ENCODE assay signal across 19 cellular contexts in the genomic region with DNA sequence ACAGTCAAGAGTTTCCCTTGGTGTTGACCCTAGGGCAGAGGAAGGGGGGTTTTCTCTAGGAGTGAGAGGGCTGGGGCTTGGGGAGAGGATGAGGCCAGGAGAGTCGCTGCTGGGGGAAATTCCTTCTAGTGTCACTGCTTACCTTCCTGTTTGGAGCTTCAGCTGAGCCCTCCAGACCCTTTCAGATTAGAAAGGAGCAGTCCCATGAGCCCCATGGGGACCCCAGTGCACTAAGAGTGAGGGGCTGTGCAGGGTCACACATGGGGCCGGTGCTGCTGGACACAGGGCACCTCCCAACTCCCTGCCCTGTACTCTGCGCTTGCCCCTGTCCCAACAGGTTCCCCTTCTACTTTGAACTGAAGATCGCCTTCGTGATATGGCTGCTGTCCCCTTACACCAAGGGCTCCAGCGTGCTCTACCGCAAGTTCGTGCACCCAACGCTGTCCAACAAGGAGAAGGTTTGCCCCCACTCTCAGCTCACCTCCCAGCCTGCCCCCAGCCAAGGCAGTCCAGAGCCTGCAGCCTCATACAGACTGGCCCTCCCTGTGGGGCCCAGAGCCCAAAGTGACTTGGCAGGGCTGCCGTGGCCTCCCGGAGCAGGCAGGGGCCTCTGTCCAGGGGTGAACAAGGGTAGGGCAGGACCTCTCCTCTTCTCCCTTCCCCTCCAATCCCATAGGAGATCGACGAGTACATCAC. TPM values are rescaled to one million over a fixed set of nuclear protein-coding genes. Genes with fewer than 3 reads are reported as not detected.
DNase-seq lines count a peak whose midpoint lies in the region; ATAC-seq, FAIRE-seq and TF ChIP-seq lines count a peak whose summit lies in the region.
"Had no signal": no experiment of that assay in that cellular context is flagged by ENCODE, and none has a peak within 500 bp of the region (broad histone marks: within the 10 kb centered on the region; RNA-seq: fewer than 3 reads in every experiment).

No MANE protein-coding gene starts in this region.

- H3K79me2 ChIP-seq in HepG2 (ENCODE audit: insufficient read depth, low read length) = no peaks in the 10 kb centered on the region

- no peaks in the 10 kb centered on the region for H3K36me3 Mint-ChIP-seq in chondrocyte (ENCODE audit: low read depth)
- H3K36me3 Mint-ChIP-seq in neural crest cell (ENCODE audit: low read depth) = no peaks in the 10 kb centered on the region
- no peaks in the 10 kb centered on the region for H3K36me3 Mint-ChIP-seq in T-helper 2 cell treated with Interferon-gamma antibody and Interleukin-4, amounts not matched to agents 5 μg/mL and 100 μg/mL, for 36 hours (ENCODE audit: low read depth)
- H3K36me3 Mint-ChIP-seq: CD8-positive, alpha-beta memory T cell had no signal

- no peak overlapping the region for H2AFZ ChIP-seq in HepG2 (ENCODE audit: low read length)
- H2AFZ ChIP-seq: GM23248 had no signal

- no TSS peak for BruUV-seq in HepG2 (replicated peaks; lab: Mats Ljungman, UMichigan)

- H3K4me1 ChIP-seq in HepG2 (ENCODE audit: insufficient read depth, low read length) (peaks cover 61% of the 10 kb centered on the region), right lobe of liver (peaks cover 0 to 6% (median 0%) of the 10 kb centered on the region in 4 donors), upper lobe of right lung (peaks cover 3% of the 10 kb centered on the region)

- TF ChIP-seq CTCF in HepG2 (CRISPR knock-in tag; IDR thresholded peaks at IDR 0.05) (no peak), right lobe of liver (IDR thresholded peaks at IDR 0.05) (no peak), chondrocyte (IDR thresholded peaks at IDR 0.05) (no peak), neural crest cell (conservative IDR thresholded peaks at IDR 0.05) (no peak), upper lobe of right lung (IDR thresholded peaks at IDR 0.05) (no peak)

- H3K27ac ChIP-seq in HepG2 (ENCODE audit: extremely low read length, insufficient read depth, low read length) = no peak overlapping the region
- H3K27ac ChIP-seq in right lobe of liver = no peak overlapping the region
- no peak overlapping the region for H3K27ac ChIP-seq in upper lobe of right lung
- H3K27ac ChIP-seq: BLaER1, GM23248 had no signal

- CTCF ChIA-PET in HepG2 (lab: Yijun Ruan, JAX; ENCODE audit: low intra/inter-chr PET ratio, low total read pairs) = no interaction called here

- H4K20me1 ChIP-seq in HepG2 (ENCODE audit: insufficient read depth, low read length) = no peaks in the 10 kb centered on the region
- H4K20me1 ChIP-seq: BLaER1 had no signal

- TF ChIP-seq POLR2A in HepG2 (IDR thresholded peaks at IDR 0.05; ENCODE audit: insufficient read depth in 1 of 2, low read depth in 2 of 2, low read length in 2 of 2) = no peak
- TF ChIP-seq POLR2A in right lobe of liver (IDR thresholded peaks at IDR 0.05) = no peak

- H3K27me3 Mint-ChIP-seq in chondrocyte (ENCODE audit: low read depth) (no peaks in the 10 kb centered on the region), neural crest cell (ENCODE audit: low read depth) (no peaks in the 10 kb centered on the region)
- H3K27me3 Mint-ChIP-seq in T-helper 2 cell treated with Interferon-gamma antibody and Interleukin-4, amounts not matched to agents 5 μg/mL and 100 μg/mL, for 36 hours (ENCODE audit: low read depth) = no peaks in the 10 kb centered on the region

- ATAC-seq in HepG2 (peak; percentile 3), right lobe of liver (no peak), upper lobe of right lung (no peak)

- H3K36me3 ChIP-seq in HepG2 (replicated peaks in 1 of 2; ENCODE audit: control insufficient read depth in 1 of 2, insufficient read depth in 2 of 2, low read length in 2 of 2) (no peaks in the 10 kb centered on the region), right lobe of liver (no peaks in the 10 kb centered on the region), upper lobe of right lung (no peaks in the 10 kb centered on the region)
- H3K36me3 ChIP-seq: BLaER1 had no signal

- intact Hi-C loops in HepG2 (cut with micrococcal nuclease; ENCODE audit: unreplicated experiment) = no loop called here
- intact Hi-C loops in right lobe of liver (cut with DNase I) = loop anchor here in 1 of 2 donors (10.0 kb wide), 1 partner anchor 111 kb away; no protein-coding TSS in a partner anchor
- intact Hi-C loops in upper lobe of right lung (cut with DNase I) = no loop called here

- FAIRE-seq in HepG2 (lab: Jason Lieb, UNC) = no peak
- FAIRE-seq: GM12892, GM19239 had no signal

- POLR2A ChIA-PET in HepG2 (lab: Yijun Ruan, JAX) = interaction anchor here (2.4 kb wide), 1 partner anchor 21 kb away, joined by 9 read pairs; a partner anchor contains a TSS

- in situ Hi-C loops in HepG2 (cut with HindIII; ENCODE audit: extremely low pct_ligation_motif_present, low pct_unique_long_range_greater_than_20kb) = loop anchor here (10.0 kb wide), 1 partner anchor 61 kb away; no protein-coding TSS in a partner anchor

- DNase-seq in HepG2 (ENCODE audit: low spot score) (no peak), right lobe of liver (no peak), chondrocyte (ENCODE audit: low spot score) (peak; percentile 66), neural crest cell (ENCODE audit: low read depth, low spot score) (no peak), upper lobe of right lung (peak; percentile 54), GM19240 (ENCODE audit: insufficient read length, low spot score) (no peak), NAMALWA (ENCODE audit: low spot score) (no peak)
- no peak for DNase-seq in T-helper 2 cell treated with Interferon-gamma antibody and Interleukin-4, amounts not matched to agents 5 μg/mL and 100 μg/mL, for 36 hours (ENCODE audit: low spot score)
- DNase-seq: 8988T; AML-193; CD8-positive, alpha-beta memory T cell; DND-41; GDM1; GM23248; H9 had no signal

- H3K27ac Mint-ChIP-seq in chondrocyte (ENCODE audit: unreplicated experiment) = no peak overlapping the region
- peak overlapping the region; percentile 84 for H3K27ac Mint-ChIP-seq in neural crest cell (ENCODE audit: unreplicated experiment)
- H3K27ac Mint-ChIP-seq in T-helper 2 cell treated with Interferon-gamma antibody and Interleukin-4, amounts not matched to agents 5 μg/mL and 100 μg/mL, for 36 hours = no peak overlapping the region
- H3K27ac Mint-ChIP-seq: H9 had no signal

- H3K9ac ChIP-seq in HepG2 (ENCODE audit: insufficient read depth, low read depth, low read length) = no peak overlapping the region
- H3K9ac ChIP-seq: BLaER1, GM23248 had no signal

- H3K9me3 ChIP-seq in HepG2 (ENCODE audit: low read length) (no peaks in the 10 kb centered on the region), right lobe of liver (no peaks in the 10 kb centered on the region), upper lobe of right lung (no peaks in the 10 kb centered on the region)
- H3K9me3 ChIP-seq: BLaER1, Caco-2 had no signal

- H3K4me3 ChIP-seq in HepG2 (replicated peaks in 1 of 3; ENCODE audit: insufficient read depth in 1 of 3, low read depth in 2 of 3, low read length in 3 of 3) (peak overlapping the region in 1 of 3 experiments; percentile 51; a peak in 2 of 6 replicates), right lobe of liver (no peak overlapping the region), upper lobe of right lung (no peak overlapping the region)
- H3K4me3 ChIP-seq: BLaER1, GM23248 had no signal

- H3K4me1 Mint-ChIP-seq in chondrocyte (ENCODE audit: low read depth) (peaks cover 20% of the 10 kb centered on the region), neural crest cell (peaks cover 29% of the 10 kb centered on the region)
- H3K4me1 Mint-ChIP-seq in T-helper 2 cell treated with Interferon-gamma antibody and Interleukin-4, amounts not matched to agents 5 μg/mL and 100 μg/mL, for 36 hours (ENCODE audit: low read depth) = peaks cover 3% of the 10 kb centered on the region

- peak overlapping the region; percentile 65 for H3K4me2 ChIP-seq in HepG2 (ENCODE audit: low read depth, low read length)
- H3K4me2 ChIP-seq: BLaER1 had no signal

- H3K9me3 Mint-ChIP-seq in chondrocyte (ENCODE audit: low read depth) = no peaks in the 10 kb centered on the region
- H3K9me3 Mint-ChIP-seq in neural crest cell = no peaks in the 10 kb centered on the region
- no peaks in the 10 kb centered on the region for H3K9me3 Mint-ChIP-seq in T-helper 2 cell treated with Interferon-gamma antibody and Interleukin-4, amounts not matched to agents 5 μg/mL and 100 μg/mL, for 36 hours
- H3K9me3 Mint-ChIP-seq: H9 had no signal

- WGBS in HepG2 (ENCODE audit: low lambda C conversion rate) = 66% methylated on average over 7 of the region's 13 CpGs
- WGBS in right lobe of liver (ENCODE audit: insufficient coverage, low coverage, low lambda C conversion rate, missing lambda C conversion rate) = 93% methylated on average over 3 of the region's 13 CpGs

- no peak for TF ChIP-seq RAD21 in HepG2 (CRISPR knock-in tag; IDR thresholded peaks at IDR 0.05)

- TF ChIP-seq EP300 in HepG2 (IDR thresholded peaks at IDR 0.05; ENCODE audit: low read depth in 2 of 2, low read length in 2 of 2) (no peak), HepG2 (CRISPR knock-in tag; IDR thresholded peaks at IDR 0.05; ENCODE audit: borderline replicate concordance) (no peak)

- H3K4me3 Mint-ChIP-seq in chondrocyte (ENCODE audit: unreplicated experiment) (no peak overlapping the region), neural crest cell (no peak overlapping the region)
- no peak overlapping the region for H3K4me3 Mint-ChIP-seq in T-helper 2 cell treated with Interferon-gamma antibody and Interleukin-4, amounts not matched to agents 5 μg/mL and 100 μg/mL, for 36 hours
- H3K4me3 Mint-ChIP-seq: CD8-positive, alpha-beta memory T cell; H9 had no signal

- H3K27me3 ChIP-seq in HepG2 (ENCODE audit: control insufficient read depth in 1 of 2, insufficient read depth in 2 of 2, low read length in 2 of 2) (peaks cover 0 to 11% of the 10 kb centered on the region in 2 experiments; a peak in 3 of 5 replicates), right lobe of liver (no peaks in the 10 kb centered on the region), upper lobe of right lung (peaks cover 3% of the 10 kb centered on the region)
- H3K27me3 ChIP-seq: BLaER1 had no signal

RNA-seq across cellular contexts. Expression of a gene that starts 5.4 kb away (rescaled TPM):
- total RNA-seq in HepG2 (2016; rRNA removed; fragmentation: Illumina TruSeq; extraction: Trizol) (3.8 and 5.3 TPM in 2 replicates), right lobe of liver (not detected), chondrocyte (30.2 to 35.1 TPM (median 34.6 TPM) in 3 replicates), neural crest cell (55.1 and 59.2 TPM in 2 replicates), upper lobe of right lung (0.55 TPM)
- total RNA-seq in HepG2 (2016; cell fraction: cytosol; rRNA removed; fragmentation: Illumina TruSeq; extraction: Trizol; ENCODE audit: low read depth) = 9.0 and 9.4 TPM in 2 replicates
- 3.9 and 5.8 TPM in 2 replicates for total RNA-seq in HepG2 (2016; cell fraction: insoluble cytoplasmic fraction; rRNA removed; fragmentation: Illumina TruSeq; extraction: Trizol)
- 14.7 TPM in 2 replicates for total RNA-seq in HepG2 (2016; cell fraction: membrane; rRNA removed; fragmentation: Illumina TruSeq; extraction: Trizol)
- 3.5 and 4.5 TPM in 2 replicates for total RNA-seq in HepG2 (2016; cell fraction: nucleus; rRNA removed; fragmentation: Illumina TruSeq; extraction: Trizol)
- 7.8 and 9.2 TPM in 2 replicates for polyA plus RNA-seq in HepG2 (2011; rRNA removed)
- 6.4 and 8.0 TPM in 2 replicates for polyA plus RNA-seq in HepG2 (2011; cell fraction: cytosol; rRNA removed)
- 11.6 and 14.0 TPM in 2 replicates for polyA plus RNA-seq in HepG2 (2011; cell fraction: nucleus; rRNA removed)
- polyA plus RNA-seq in HepG2 (2012) = 6.1 and 6.7 TPM in 2 replicates
- polyA plus RNA-seq in HepG2 (2016; cell fraction: cytosol; fragmentation: Illumina TruSeq; extraction: Trizol; ENCODE audit: low read depth) = 19.5 and 20.0 TPM in 2 replicates
- 6.3 and 6.4 TPM in 2 replicates for polyA plus RNA-seq in HepG2 (2016; cell fraction: insoluble cytoplasmic fraction; fragmentation: Illumina TruSeq; extraction: Trizol; ENCODE audit: low read depth)
- 24.8 and 25.5 TPM in 2 replicates for polyA plus RNA-seq in HepG2 (2016; cell fraction: membrane; fragmentation: Illumina TruSeq; extraction: Trizol; ENCODE audit: low read depth)
- polyA plus RNA-seq in HepG2 (2016; cell fraction: nucleus; fragmentation: Illumina TruSeq; extraction: Trizol; ENCODE audit: insufficient read depth, low read depth) = 14.2 and 15.5 TPM in 2 replicates
- polyA minus RNA-seq in HepG2 (2011; rRNA and poly(A)+ RNA removed; ENCODE audit: low replicate concordance) = 11.3 TPM in 1 of 2 replicates, not detected in the other
- polyA minus RNA-seq in HepG2 (2011; cell fraction: cytosol; rRNA and poly(A)+ RNA removed) = 4.0 and 5.3 TPM in 2 replicates
- 3.1 and 6.0 TPM in 2 replicates for polyA minus RNA-seq in HepG2 (2011; cell fraction: nucleus; rRNA and poly(A)+ RNA removed)

RNA-seq across cellular contexts. Expression of a gene that starts 21.1 kb away (rescaled TPM):
- 4.5 and 5.6 TPM in 2 replicates for total RNA-seq in HepG2 (2016; rRNA removed; fragmentation: Illumina TruSeq; extraction: Trizol)
- total RNA-seq in HepG2 (2016; cell fraction: cytosol; rRNA removed; fragmentation: Illumina TruSeq; extraction: Trizol; ENCODE audit: low read depth) = 1.2 and 1.5 TPM in 2 replicates
- 3.9 and 5.3 TPM in 2 replicates for total RNA-seq in HepG2 (2016; cell fraction: insoluble cytoplasmic fraction; rRNA removed; fragmentation: Illumina TruSeq; extraction: Trizol)
- 6.1 and 7.2 TPM in 2 replicates for total RNA-seq in HepG2 (2016; cell fraction: membrane; rRNA removed; fragmentation: Illumina TruSeq; extraction: Trizol)
- total RNA-seq in HepG2 (2016; cell fraction: nucleus; rRNA removed; fragmentation: Illumina TruSeq; extraction: Trizol) = 12.2 and 14.1 TPM in 2 replicates
- 4.1 and 6.0 TPM in 2 replicates for polyA plus RNA-seq in HepG2 (2011; rRNA removed)
- polyA plus RNA-seq in HepG2 (2011; cell fraction: cytosol; rRNA removed) = 3.2 TPM in 2 replicates
- polyA plus RNA-seq in HepG2 (2011; cell fraction: nucleus; rRNA removed) = 15.1 and 28.0 TPM in 2 replicates
- 8.0 and 12.9 TPM in 2 replicates for polyA plus RNA-seq in HepG2 (2012)
- polyA plus RNA-seq in HepG2 (2016; cell fraction: cytosol; fragmentation: Illumina TruSeq; extraction: Trizol; ENCODE audit: low read depth) = 7.1 and 8.0 TPM in 2 replicates
- polyA plus RNA-seq in HepG2 (2016; cell fraction: insoluble cytoplasmic fraction; fragmentation: Illumina TruSeq; extraction: Trizol; ENCODE audit: low read depth) = 24.2 and 37.9 TPM in 2 replicates
- polyA plus RNA-seq in HepG2 (2016; cell fraction: membrane; fragmentation: Illumina TruSeq; extraction: Trizol; ENCODE audit: low read depth) = 26.2 and 30.0 TPM in 2 replicates
- polyA plus RNA-seq in HepG2 (2016; cell fraction: nucleus; fragmentation: Illumina TruSeq; extraction: Trizol; ENCODE audit: insufficient read depth, low read depth) = 86.2 and 90.3 TPM in 2 replicates
- 0.91 and 8.0 TPM in 2 replicates for polyA minus RNA-seq in HepG2 (2011; rRNA and poly(A)+ RNA removed; ENCODE audit: low replicate concordance)
- polyA minus RNA-seq in HepG2 (2011; cell fraction: cytosol; rRNA and poly(A)+ RNA removed) = 7.8 and 10.3 TPM in 2 replicates
- 5.7 and 14.2 TPM in 2 replicates for polyA minus RNA-seq in HepG2 (2011; cell fraction: nucleus; rRNA and poly(A)+ RNA removed)
- 10 to 100 TPM in 5 of 6 experiments, 1 to 10 TPM in 1; 6.6 to 72.9 (median 16.6) TPM for total RNA-seq in right lobe of liver
- total RNA-seq in chondrocyte = 47.6 to 103 TPM (median 82.5 TPM) in 3 replicates
- 21.5 and 26.5 TPM in 2 replicates for total RNA-seq in neural crest cell
- 85.6 TPM for total RNA-seq in upper lobe of right lung

Comparison
In these comparisons a context has a peak if more than half of its experiments do, and no peak if none do; other contexts are left out.
1. DNase-seq: peak in chondrocyte (single experiment) and upper lobe of right lung (single experiment); none in HepG2 (single experiment), right lobe of liver (0 of 3), neural crest cell (single experiment), GM19240 (single experiment), NAMALWA (single experiment) and T-helper 2 cell treated with Interferon-gamma antibody and Interleukin-4, amounts not matched to agents 5 μg/mL and 100 μg/mL, for 36 hours (single experiment).